In the genomic region with DNA sequence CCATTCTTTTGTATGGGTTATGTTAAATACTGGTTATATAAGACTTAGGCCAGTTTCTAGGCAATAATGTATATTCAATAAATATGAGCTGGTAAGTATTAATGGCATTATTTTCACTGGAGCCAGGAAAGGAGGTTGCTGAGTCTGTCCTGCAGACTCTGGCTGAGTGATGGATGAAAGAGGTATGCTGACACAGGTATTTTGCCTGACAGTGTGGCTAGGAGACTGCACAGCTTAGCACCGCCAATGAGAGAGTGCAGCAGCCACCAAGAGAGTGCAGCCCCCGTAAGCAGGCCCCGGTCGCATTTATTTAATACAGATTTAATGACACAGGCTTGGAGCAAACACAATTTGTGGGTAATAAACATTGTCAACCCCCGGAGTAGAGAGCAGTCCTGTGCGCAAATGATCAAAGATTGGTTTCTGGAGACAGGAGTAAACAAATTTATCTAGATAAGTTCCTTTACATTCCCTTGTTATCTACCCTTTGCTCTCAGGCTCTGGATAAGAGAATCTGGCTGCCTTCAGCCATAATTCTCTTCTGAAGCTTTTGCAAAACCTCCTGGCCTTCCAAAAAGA, we compare ENCODE assay signal across 32 cellular contexts.
"Had no signal": no experiment of that assay in that cellular context is flagged by ENCODE, and none has a peak within 500 bp of the region (broad histone marks: within the 10 kb centered on the region; RNA-seq: fewer than 3 reads in every experiment).

No MANE protein-coding gene starts in this region.

- DNase-seq: activated CD4-positive, alpha-beta memory T cell treated with anti-CD3 and anti-CD28 coated beads, Interleukin-2, amount 10 ng/mL, durations not matched to agents 7 days and 5 days; activated CD4-positive, alpha-beta T cell treated with anti-CD3 and anti-CD28 coated beads for 1 hour; activated CD4-positive, alpha-beta T cell treated with anti-CD3 and anti-CD28 coated beads for 36 hours; activated CD4-positive, alpha-beta T cell treated with anti-CD3 and anti-CD28 coated beads for 48 hours; activated CD4-positive, alpha-beta T cell treated with anti-CD3 and anti-CD28 coated beads, Interleukin-2, amount 10 ng/mL, durations not matched to agents 7 days and 5 days; activated CD4-positive, alpha-beta T cell treated with anti-CD3 and anti-CD28 coated beads, Interleukin-2, amount 50 U/mL, for 48 hours; activated CD4-positive, CD25-positive, alpha-beta regulatory T cell; activated CD8-positive, alpha-beta memory T cell treated with anti-CD3 and anti-CD28 coated beads for 24 hours; activated CD8-positive, alpha-beta memory T cell treated with anti-CD3 and anti-CD28 coated beads, Interleukin-2, amount 10 ng/mL, durations not matched to agents 7 days and 5 days; activated CD8-positive, alpha-beta memory T cell treated with anti-CD3 and anti-CD28 coated beads, Interleukin-2, amount 50 U/mL, for 48 hours; activated CD8-positive, alpha-beta T cell treated with anti-CD3 and anti-CD28 coated beads, Interleukin-2, amount 10 ng/mL, durations not matched to agents 7 days and 5 days; activated effector memory CD4-positive, alpha-beta T cell treated with Interleukin-2 at 50 U/mL for 16 hours; activated gamma-delta T cell; activated naive CD4-positive, alpha-beta T cell treated with anti-CD3 and anti-CD28 coated beads, Interleukin-2, amount 10 ng/mL, durations not matched to agents 7 days and 5 days; activated naive CD4-positive, alpha-beta T cell treated with Interleukin-2 at 50 U/mL for 16 hours; activated naive CD8-positive, alpha-beta T cell treated with anti-CD3 and anti-CD28 coated beads, Interleukin-2, amount 10 ng/mL, durations not matched to agents 7 days and 5 days; activated naive CD8-positive, alpha-beta T cell treated with anti-CD3 and anti-CD28 coated beads, Interleukin-2, amount 50 U/mL, for 24 hours; activated T-cell treated with anti-CD3 and anti-CD28 coated beads, Interleukin-2, amount 50 U/mL, for 24 hours; activated T-cell treated with anti-CD3 and anti-CD28 coated beads, Interleukin-2, amount 50 U/mL, for 48 hours; amygdala; anterior cingulate cortex; caudate nucleus; T-helper 1 cell; T-helper 2 cell; T-helper 9 cell; WERI-Rb-1 had no signal

- H3K9me3 ChIP-seq: ascending aorta had no signal

- H3K27me3 ChIP-seq: ascending aorta, cardiac muscle cell had no signal

- ATAC-seq: activated CD4-positive, alpha-beta T cell treated with anti-CD3 and anti-CD28 coated beads for 36 hours; activated CD4-positive, CD25-positive, alpha-beta regulatory T cell treated with anti-CD3 and anti-CD28 coated beads, Interleukin-2, amount 50 U/mL, for 24 hours; activated CD8-positive, alpha-beta memory T cell treated with anti-CD3 and anti-CD28 coated beads, Interleukin-2, amount 10 ng/mL, durations not matched to agents 7 days and 5 days; activated CD8-positive, alpha-beta T cell treated with anti-CD3 and anti-CD28 coated beads, Interleukin-2, amount 10 ng/mL, durations not matched to agents 7 days and 5 days; activated naive CD8-positive, alpha-beta T cell treated with anti-CD3 and anti-CD28 coated beads, Interleukin-2, amount 50 U/mL, for 24 hours; WTC11 had no signal

- FAIRE-seq: bronchial epithelial cell, TTC549 had no signal

- H3K27ac ChIP-seq: ascending aorta, cardiac muscle cell, WERI-Rb-1 had no signal

- H3K4me3 ChIP-seq: ascending aorta, cardiac muscle cell had no signal

- H3K4me1 ChIP-seq: ascending aorta had no signal
